Comparison of ENCODE assay signal across 32 cellular contexts in the genomic region with DNA sequence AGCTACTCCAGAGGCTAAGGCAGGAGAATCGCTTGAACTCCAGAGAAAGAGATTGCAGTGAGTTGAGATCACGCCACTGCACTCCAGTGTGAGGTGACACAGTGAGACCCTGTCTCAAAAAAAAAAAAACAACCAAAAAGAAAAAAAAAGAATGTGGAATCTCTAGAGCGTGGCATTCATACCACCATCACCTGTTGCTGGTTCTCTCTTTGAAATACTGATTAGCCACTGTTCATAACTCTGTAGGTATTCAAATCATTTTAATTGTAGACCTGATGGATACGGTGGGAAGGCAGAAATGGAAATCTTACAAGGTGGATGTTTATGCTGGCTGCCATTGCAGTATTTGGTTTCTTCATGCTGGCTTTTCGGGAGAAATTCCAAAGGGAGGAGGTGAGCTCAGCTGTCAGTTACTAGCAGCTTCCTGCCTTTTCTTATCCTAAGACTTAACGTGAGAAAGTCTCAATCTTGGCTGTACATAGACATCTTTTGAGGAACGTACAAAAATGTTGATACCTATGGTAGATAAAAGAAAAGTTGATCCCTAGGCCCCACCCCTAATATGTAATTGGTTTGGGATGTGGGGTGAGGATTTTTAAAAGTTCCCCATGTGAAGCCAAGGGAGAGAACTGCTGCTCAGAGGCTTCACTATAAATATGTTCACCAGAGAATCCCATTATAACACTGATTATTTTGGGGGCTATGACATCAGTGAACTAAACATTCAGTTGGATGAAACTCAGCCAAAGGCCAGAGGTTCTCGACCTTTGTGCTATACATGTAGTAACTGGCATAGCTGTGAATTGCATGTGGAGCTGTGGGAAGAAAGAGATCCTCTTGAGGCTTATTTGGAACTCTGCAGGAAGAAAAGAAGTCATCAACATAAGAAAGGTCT. TPM values are rescaled to one million over a fixed set of nuclear protein-coding genes. Genes with fewer than 3 reads are reported as not detected.
DNase-seq lines count a peak whose midpoint lies in the region; ATAC-seq, FAIRE-seq and TF ChIP-seq lines count a peak whose summit lies in the region.
"Had no signal": no experiment of that assay in that cellular context is flagged by ENCODE, and none has a peak within 500 bp of the region (broad histone marks: within the 10 kb centered on the region; RNA-seq: fewer than 3 reads in every experiment).

No MANE protein-coding gene starts in this region.

- no peaks in the 10 kb centered on the region for H3K36me3 ChIP-seq in HUES48 (ENCODE audit: control insufficient read depth, insufficient read depth, low read length)
- no peaks in the 10 kb centered on the region for H3K36me3 ChIP-seq in neuronal stem cell (replicated peaks in 1 of 2; ENCODE audit: control insufficient read depth in 2 of 2, insufficient read depth in 2 of 2, low read length in 2 of 2)
- H3K36me3 ChIP-seq: BLaER1 treated with 17β-estradiol and CSF1 and Interleukin-3, amounts not matched to agents 10 nM and 100 nM; cardiac muscle cell; ovary; suprapubic skin; vagina; WERI-Rb-1 had no signal

- CTCF ChIA-PET in RWPE1 (lab: Yijun Ruan, JAX), result no interaction called here

- H3K4me3 ChIP-seq in HUES48 (ENCODE audit: low read depth, low read length) (no peak overlapping the region), choroid plexus epithelial cell (ENCODE audit: low read depth, low read length) (no peak overlapping the region), neuronal stem cell (ENCODE audit: low read length in 2 of 2) (no peak overlapping the region)
- H3K4me3 ChIP-seq: BLaER1 treated with 17β-estradiol and CSF1 and Interleukin-3, amounts not matched to agents 10 nM and 100 nM; cardiac muscle cell; ovary; suprapubic skin; vagina had no signal

- no peak overlapping the region for H3K14ac ChIP-seq in neuronal stem cell (ENCODE audit: low read length)

- H3K9ac ChIP-seq in HUES48 (ENCODE audit: low read depth, low read length), result no peak overlapping the region
- no peak overlapping the region for H3K9ac ChIP-seq in neuronal stem cell (ENCODE audit: low read depth, low read length, poor library complexity)
- H3K9ac ChIP-seq: BLaER1 treated with 17β-estradiol and CSF1 and Interleukin-3, amounts not matched to agents 10 nM and 100 nM; SK-N-SH had no signal

- intact Hi-C loops in left ventricle myocardium superior (cut with micrococcal nuclease), result loop anchor here (10.0 kb wide), 1 partner anchor 186 kb away; no protein-coding TSS in a partner anchor

- no peak overlapping the region for H4K91ac ChIP-seq in neuronal stem cell (ENCODE audit: low read depth, low read length, poor library complexity)

- no peak overlapping the region for H2AK5ac ChIP-seq in neuronal stem cell (ENCODE audit: low read depth, low read length)

- WGBS in neuronal stem cell (ENCODE audit: extremely low coverage in 2 of 2, insufficient read length in 2 of 2, insufficient replicate concordance in 1 of 2), 2 donors, result no CpG with 5 or more reads among the region's 8 CpGs

- H3K4ac ChIP-seq in neuronal stem cell (ENCODE audit: low read length), result no peak overlapping the region

- H3K4me1 ChIP-seq in HUES48 (ENCODE audit: control insufficient read depth, insufficient read depth, low read length) (peaks cover 14% of the 10 kb centered on the region), neuronal stem cell (ENCODE audit: control insufficient read depth in 2 of 2, insufficient read depth in 1 of 2, low read depth in 1 of 2, low read length in 2 of 2) (peaks cover 0 to 10% of the 10 kb centered on the region in 2 donors)
- H3K4me1 ChIP-seq: foreskin keratinocyte, vagina had no signal

- FAIRE-seq in frontal cortex (lab: Jason Lieb, UNC), result no peak
- FAIRE-seq: endothelial cell of umbilical vein, GM12892, GM19239, H54, kidney had no signal

- no peak overlapping the region for H2BK5ac ChIP-seq in neuronal stem cell (ENCODE audit: low read length)

- no peak for TF ChIP-seq CTCF in choroid plexus epithelial cell (conservative IDR thresholded peaks at IDR 0.05; ENCODE audit: low read depth, low read length)
- no peak for TF ChIP-seq CTCF in RWPE1 (conservative IDR thresholded peaks at IDR 0.05; ENCODE audit: low read depth)

- H3K23ac ChIP-seq in neuronal stem cell (ENCODE audit: low read depth, low read length, poor library complexity), result no peak overlapping the region

- no peak overlapping the region for H2AFZ ChIP-seq in neuronal stem cell (ENCODE audit: low read length)

- H3K18ac ChIP-seq in neuronal stem cell (ENCODE audit: low read length), result no peak overlapping the region

- H4K8ac ChIP-seq in neuronal stem cell (ENCODE audit: low read depth, low read length), result no peak overlapping the region

- POLR2A ChIA-PET in RWPE1 (lab: Yijun Ruan, JAX; ENCODE audit: low non-redundant PET), result no interaction called here

- no peaks in the 10 kb centered on the region for H3K27me3 ChIP-seq in HUES48 (ENCODE audit: control insufficient read depth, insufficient read depth, low read length)
- peaks cover 0 to 2% (median 0%) of the 10 kb centered on the region in 3 experiments for H3K27me3 ChIP-seq in neuronal stem cell (ENCODE audit: control insufficient read depth in 3 of 3, insufficient read depth in 3 of 3, low read depth in 1 of 3, low read length in 3 of 3)
- H3K27me3 ChIP-seq: BLaER1 treated with 17β-estradiol and CSF1 and Interleukin-3, amounts not matched to agents 10 nM and 100 nM; cardiac muscle cell; foreskin keratinocyte; ovary; suprapubic skin; vagina had no signal

- ATAC-seq in left ventricle myocardium superior, result peak; percentile 73
- ATAC-seq in GM19023 (IDR thresholded peaks at IDR 0.05; ENCODE audit: unreplicated experiment), result no peak
- ATAC-seq: foreskin keratinocyte had no signal

- peak; percentile 33 for DNase-seq in choroid plexus epithelial cell (ENCODE audit: low read depth)
- no peak for DNase-seq in left ventricle myocardium superior
- peak; percentile 12 for DNase-seq in neuronal stem cell (ENCODE audit: low spot score)
- no peak for DNase-seq in RWPE1 (ENCODE audit: low spot score)
- no peak for DNase-seq in frontal cortex (ENCODE audit: low spot score in 2 of 2)
- DNase-seq in activated CD8-positive, alpha-beta memory T cell treated with anti-CD3 and anti-CD28 coated beads, Interleukin-2, amount 50 U/mL, for 48 hours, result no peak
- DNase-seq: ACHN; activated CD4-positive, alpha-beta T cell treated with anti-CD3 and anti-CD28 coated beads, Interleukin-2, amount 50 U/mL, for 4 hours; activated effector memory CD4-positive, alpha-beta T cell treated with anti-CD3 and anti-CD28 coated beads, Interleukin-2, amount 50 U/mL, for 16 hours; dermis blood vessel endothelial cell; DND-41; foreskin keratinocyte; kidney; MM.1S; naive B cell; NCI-H1417 treated with DMSO at 0.1 percent for 48 hours; NCI-H2107; NCI-H510A treated with DMSO at 0.1 percent for 48 hours; ovary; SK-N-SH; stimulated activated CD4-positive, alpha-beta T cell treated with anti-CD3 and anti-CD28 coated beads, Interleukin-1b, Interleukin-23, amount 100 ng/mL, for 48 hours; WERI-Rb-1 had no signal

- no peak overlapping the region for H2BK120ac ChIP-seq in neuronal stem cell (ENCODE audit: low read depth, low read length)

- H3K27ac ChIP-seq in HUES48 (ENCODE audit: low read depth, low read length) (peak overlapping the region; percentile 26), neuronal stem cell (replicated peaks; ENCODE audit: low read length) (no peak overlapping the region), RWPE1 (no peak overlapping the region)
- H3K27ac ChIP-seq: BLaER1 treated with 17β-estradiol and CSF1 and Interleukin-3, amounts not matched to agents 10 nM and 100 nM; cardiac muscle cell; foreskin keratinocyte; ovary; suprapubic skin; vagina; WERI-Rb-1 had no signal

- no peak overlapping the region for H3K4me2 ChIP-seq in neuronal stem cell (ENCODE audit: insufficient read depth, low read length, poor library complexity, severe bottlenecking)
- H3K4me2 ChIP-seq: BLaER1 treated with 17β-estradiol and CSF1 and Interleukin-3, amounts not matched to agents 10 nM and 100 nM; SK-N-SH had no signal

- H3K79me1 ChIP-seq in neuronal stem cell (ENCODE audit: low read depth, low read length), result peaks cover 1% of the 10 kb centered on the region

- H2BK15ac ChIP-seq in neuronal stem cell (ENCODE audit: low read length), result no peak overlapping the region

- H3K9me3 ChIP-seq in HUES48 (ENCODE audit: control insufficient read depth, insufficient read depth, low read length), result 0 out of 2 replicates have a peak, but pooled peaks cover under 1% of the 10 kb centered on the region
- H3K9me3 ChIP-seq in neuronal stem cell (replicated peaks in 1 of 2; ENCODE audit: control insufficient read depth in 2 of 2, insufficient read depth in 1 of 2, low read depth in 1 of 2, low read length in 2 of 2), result peaks cover 0 to 2% of the 10 kb centered on the region in 2 donors
- H3K9me3 ChIP-seq: ovary, suprapubic skin, vagina had no signal

- H2BK12ac ChIP-seq in neuronal stem cell (ENCODE audit: low read length), result no peak overlapping the region

RNA-seq across cellular contexts. Expression of a gene that starts 26.9 kb away (rescaled TPM):
- total RNA-seq in left ventricle myocardium superior (44.9 TPM), frontal cortex (45.7 TPM)
- 14.0 TPM for polyA plus RNA-seq in neuronal stem cell (2013, experiment 1 of 2)
- 14.8 TPM for polyA plus RNA-seq in neuronal stem cell (2013, experiment 2 of 2)

Comparison
In these comparisons a context has a peak if more than half of its experiments do, and no peak if none do; other contexts are left out.
1. DNase-seq: peak in choroid plexus epithelial cell (single experiment) and neuronal stem cell (single experiment); none in left ventricle myocardium superior (single experiment), RWPE1 (single experiment), frontal cortex (0 of 2) and activated CD8-positive, alpha-beta memory T cell treated with anti-CD3 and anti-CD28 coated beads, Interleukin-2, amount 50 U/mL, for 48 hours (single experiment).